In genomic region chr12:97650242-97650641, GRCh38 we compare ENCODE assay signal across 1 cellular context.
TF ChIP-seq lines count a peak whose summit lies in the region.

No MANE protein-coding gene starts in this region.

TF ChIP-seq in GM23338, 12 proteins besides CTCF, POLR2A, EP300 and RAD21 (continued from another document):
- TF ChIP-seq REST (IDR thresholded peaks at IDR 0.05; ENCODE audit: unreplicated experiment) (no peak), STAT1 (IDR thresholded peaks at IDR 0.05; ENCODE audit: unreplicated experiment) (no peak), CREB1 (CRISPR knock-in tag; IDR thresholded peaks at IDR 0.05; ENCODE audit: low read depth) (no peak), ZNF462 (CRISPR knock-in tag; IDR thresholded peaks at IDR 0.05) (no peak), POLR2AphosphoS5 (IDR thresholded peaks at IDR 0.05; ENCODE audit: low read depth) (no peak), EZH2 (IDR thresholded peaks at IDR 0.05; ENCODE audit: low read depth, unreplicated experiment) (no peak), NANOG (IDR thresholded peaks at IDR 0.05; ENCODE audit: borderline replicate concordance) (no peak), EZH2phosphoT487 (IDR thresholded peaks at IDR 0.05; ENCODE audit: unreplicated experiment) (no peak), ZNF331 (CRISPR knock-in tag; IDR thresholded peaks at IDR 0.05; ENCODE audit: low read depth) (no peak), ZNF114 (CRISPR knock-in tag; IDR thresholded peaks at IDR 0.05) (no peak)
TF ChIP-seq in GM23338: peak in this region for 0.
